In the genomic region with DNA sequence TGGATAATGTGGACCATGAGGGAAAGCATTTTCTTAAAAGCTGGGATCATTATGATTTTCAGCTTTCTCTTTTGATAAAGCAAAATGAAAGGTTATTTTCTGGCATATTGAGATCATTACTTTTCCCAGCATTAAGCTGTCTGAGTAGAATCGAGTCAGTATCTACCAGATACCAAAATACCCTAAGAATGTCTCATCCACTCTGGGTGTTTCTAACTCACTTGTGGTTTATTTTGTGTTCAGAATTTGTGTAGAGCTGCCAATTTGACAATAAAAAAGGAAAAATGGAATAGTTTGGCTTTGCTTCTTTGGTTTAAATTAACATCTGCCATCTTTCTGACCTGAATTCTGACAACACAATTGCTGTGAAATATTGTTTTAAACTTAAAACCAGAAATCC, we compare ENCODE assay signal across 23 cellular contexts.
"Had no signal": no experiment of that assay in that cellular context is flagged by ENCODE, and none has a peak within 500 bp of the region (broad histone marks: within the 10 kb centered on the region; RNA-seq: fewer than 3 reads in every experiment).

No MANE protein-coding gene starts in this region.

- H3K36me3 Mint-ChIP-seq: mesothelial cell of epicardium; naive thymus-derived CD4-positive, alpha-beta T cell; neural progenitor cell; stimulated activated effector memory CD8-positive, alpha-beta T cell treated with anti-CD3 and anti-CD28 coated beads, Interleukin-12 subunit alpha, Interleukin-12 subunit beta, amount 100 ng/mL, for 72 hours had no signal

- H3K4me3 ChIP-seq: dorsolateral prefrontal cortex, gastroesophageal sphincter, heart left ventricle, left lung, neural progenitor cell, psoas muscle, sigmoid colon, transverse colon, upper lobe of right lung, uterus had no signal

- H3K27ac Mint-ChIP-seq: mesothelial cell of epicardium; naive thymus-derived CD4-positive, alpha-beta T cell; nephron; neural progenitor cell; stimulated activated effector memory CD8-positive, alpha-beta T cell treated with anti-CD3 and anti-CD28 coated beads, Interleukin-12 subunit alpha, Interleukin-12 subunit beta, amount 100 ng/mL, for 72 hours had no signal

- H3K9me3 Mint-ChIP-seq: mesothelial cell of epicardium, nephron, neural progenitor cell had no signal

- H3K4me1 ChIP-seq: foreskin keratinocyte, heart left ventricle, left lung, psoas muscle, sigmoid colon, transverse colon, upper lobe of right lung, uterus had no signal

- ATAC-seq: foreskin keratinocyte; gastroesophageal sphincter; heart left ventricle; left cardiac atrium; left lung; naive thymus-derived CD4-positive, alpha-beta T cell; psoas muscle; right cardiac atrium; stimulated activated effector memory CD8-positive, alpha-beta T cell treated with anti-CD3 and anti-CD28 coated beads, Interleukin-12 subunit alpha, Interleukin-12 subunit beta, amount 100 ng/mL, for 72 hours; upper lobe of right lung had no signal

- H3K9me3 ChIP-seq: gastroesophageal sphincter, heart left ventricle, left lung, psoas muscle, sigmoid colon, transverse colon, upper lobe of right lung, uterus had no signal

- H3K27me3 ChIP-seq: foreskin keratinocyte, gastroesophageal sphincter, left lung, neural progenitor cell, sigmoid colon, transverse colon, upper lobe of right lung, uterus had no signal

- H3K4me1 Mint-ChIP-seq: naive thymus-derived CD4-positive, alpha-beta T cell; nephron; stimulated activated effector memory CD8-positive, alpha-beta T cell treated with anti-CD3 and anti-CD28 coated beads, Interleukin-12 subunit alpha, Interleukin-12 subunit beta, amount 100 ng/mL, for 72 hours had no signal

- H3K27me3 Mint-ChIP-seq: naive thymus-derived CD4-positive, alpha-beta T cell had no signal

- H3K4me3 Mint-ChIP-seq: mesothelial cell of epicardium; naive thymus-derived CD4-positive, alpha-beta T cell; nephron; neural progenitor cell; stimulated activated effector memory CD8-positive, alpha-beta T cell treated with anti-CD3 and anti-CD28 coated beads, Interleukin-12 subunit alpha, Interleukin-12 subunit beta, amount 100 ng/mL, for 72 hours had no signal

- H3K36me3 ChIP-seq: gastroesophageal sphincter, heart left ventricle, left lung, neural progenitor cell, sigmoid colon, transverse colon, upper lobe of right lung, uterus had no signal

- H3K9ac ChIP-seq: neural progenitor cell had no signal

- DNase-seq: dorsolateral prefrontal cortex; effector CD4-positive, alpha-beta T cell; foreskin keratinocyte; heart left ventricle; hippocampal formation; left cardiac atrium; left lung; mesenchymal stem cell; naive thymus-derived CD4-positive, alpha-beta T cell; psoas muscle; right cardiac atrium; sigmoid colon; stimulated activated CD4-positive, alpha-beta T cell treated with anti-CD3 and anti-CD28 coated beads, Interleukin-2, amount 100 ng/mL, for 24 hours; stimulated activated CD4-positive, alpha-beta T cell treated with anti-CD3 and anti-CD28 coated beads, Interleukin-4, amount 100 ng/mL, for 24 hours; stimulated activated naive CD4-positive, alpha-beta T cell treated with Interleukin-2 at 50 U/mL for 16 hours; transverse colon; upper lobe of right lung; uterus had no signal
